2 cellular contexts compared by ENCODE assay signal in genomic region chr11:17591293-17591692, GRCh38.
TF ChIP-seq lines count a peak whose summit lies in the region.

No MANE protein-coding gene starts in this region.

TF ChIP-seq in IMR-90, 13 proteins besides CTCF, POLR2A, EP300 and RAD21 (continued from another document):
- TF ChIP-seq ELK1 (IDR thresholded peaks at IDR 0.05; ENCODE audit: borderline replicate concordance, low read depth, low read length) (no peak), USF2 (IDR thresholded peaks at IDR 0.05; ENCODE audit: low read depth, low read length) (no peak), NFE2L2 (IDR thresholded peaks at IDR 0.05; ENCODE audit: low read depth, low read length) (no peak), CHD1 (IDR thresholded peaks at IDR 0.05; ENCODE audit: low read depth, low read length) (no peak), RCOR1 (IDR thresholded peaks at IDR 0.05; ENCODE audit: insufficient replicate concordance, low read length) (no peak)

TF ChIP-seq in HEK293T, 16 proteins besides CTCF, POLR2A, EP300 and RAD21 (continued from another document):
- no peak for TF ChIP-seq LEF1 (IDR thresholded peaks at IDR 0.05; ENCODE audit: borderline replicate concordance)
TF ChIP-seq in HEK293T: peak in this region for 0.
